In genomic region chr1:43582162-43582566, GRCh38 we compare ENCODE assay signal across 8 cellular contexts. TPM values are rescaled to one million over a fixed set of nuclear protein-coding genes. Genes with fewer than 3 reads are reported as not detected.
DNase-seq lines count a peak whose midpoint lies in the region; ATAC-seq and TF ChIP-seq lines count a peak whose summit lies in the region.

No MANE protein-coding gene starts in this region.

- DNase-seq in CD4-positive, CD25-positive, alpha-beta regulatory T cell: peak in 1 of 3 donors; percentile 25
- DNase-seq in NCI-H1694 (lab: John Stamatoyannopoulos, UW) (peak; percentile 95), foreskin fibroblast (peak; percentile 92 to 96)
- DNase-seq in activated CD8-positive, alpha-beta T cell treated with anti-CD3 and anti-CD28 coated beads, Interleukin-2, amount 10 ng/mL, durations not matched to agents 7 days and 5 days: peak; percentile 43
- peak; percentile 27 to 51 for DNase-seq in stimulated activated CD4-positive, alpha-beta T cell treated with anti-CD3 and anti-CD28 coated beads, Interleukin-15, amount 100 ng/mL, for 48 hours (ENCODE audit: low read depth in 2 of 2)
- no peak for DNase-seq in CD4-positive, alpha-beta memory T cell

- CTCF ChIA-PET in activated CD8-positive, alpha-beta T cell treated with anti-CD3 and anti-CD28 coated beads, Interleukin-2, amount 10 ng/mL, durations not matched to agents 7 days and 5 days (lab: Charles Lee): no interaction called here
- CTCF ChIA-PET in CD4-positive, alpha-beta memory T cell (lab: Charles Lee; ENCODE audit: partially characterized antibody): no interaction called here

- POLR2A ChIA-PET in activated CD8-positive, alpha-beta T cell treated with anti-CD3 and anti-CD28 coated beads, Interleukin-2, amount 10 ng/mL, durations not matched to agents 7 days and 5 days (lab: Charles Lee): interaction anchor here (1.1 kb wide), 1 partner anchor 68 kb away, joined by 3 read pairs; the partner anchor contains the start of gene KDM4A
- POLR2A ChIA-PET in CD4-positive, alpha-beta memory T cell (lab: Charles Lee; ENCODE audit: partially characterized antibody): no interaction called here

- H3K9me3 ChIP-seq in CD4-positive, CD25-positive, alpha-beta regulatory T cell (ENCODE audit: control insufficient read depth in 2 of 2, low read length in 2 of 2): no peaks in the 10 kb centered on the region
- no peaks in the 10 kb centered on the region for H3K9me3 ChIP-seq in CD4-positive, alpha-beta memory T cell (ENCODE audit: control insufficient read depth in 1 of 2, low read length in 2 of 2)

- H3K36me3 Mint-ChIP-seq in CD4-positive, CD25-positive, alpha-beta regulatory T cell: no peaks in the 10 kb centered on the region
- no peaks in the 10 kb centered on the region for H3K36me3 Mint-ChIP-seq in activated CD8-positive, alpha-beta T cell treated with anti-CD3 and anti-CD28 coated beads, Interleukin-2, amount 10 ng/mL, durations not matched to agents 7 days and 5 days (ENCODE audit: low read depth)
- no peaks in the 10 kb centered on the region for H3K36me3 Mint-ChIP-seq in CD4-positive, alpha-beta memory T cell

- H3K36me3 ChIP-seq in CD4-positive, CD25-positive, alpha-beta regulatory T cell (ENCODE audit: control insufficient read depth, insufficient read depth, low read length): no peaks in the 10 kb centered on the region
- H3K36me3 ChIP-seq in CD4-positive, alpha-beta memory T cell (ENCODE audit: insufficient read depth, low read length): no peaks in the 10 kb centered on the region

- no peaks in the 10 kb centered on the region for H3K27me3 ChIP-seq in CD4-positive, CD25-positive, alpha-beta regulatory T cell (ENCODE audit: control insufficient read depth, insufficient read depth, low read length)
- no peaks in the 10 kb centered on the region for H3K27me3 ChIP-seq in CD4-positive, alpha-beta memory T cell (ENCODE audit: insufficient read depth, low read length)

- H3K27me3 Mint-ChIP-seq in CD4-positive, CD25-positive, alpha-beta regulatory T cell: no peaks in the 10 kb centered on the region
- no peaks in the 10 kb centered on the region for H3K27me3 Mint-ChIP-seq in activated CD8-positive, alpha-beta T cell treated with anti-CD3 and anti-CD28 coated beads, Interleukin-2, amount 10 ng/mL, durations not matched to agents 7 days and 5 days (ENCODE audit: low read depth)
- no peaks in the 10 kb centered on the region for H3K27me3 Mint-ChIP-seq in CD4-positive, alpha-beta memory T cell

- H3K4me1 ChIP-seq in CD4-positive, CD25-positive, alpha-beta regulatory T cell (ENCODE audit: control insufficient read depth, insufficient read depth, low read length, poor library complexity, severe bottlenecking): no peaks in the 10 kb centered on the region
- H3K4me1 ChIP-seq in CD4-positive, alpha-beta memory T cell (ENCODE audit: insufficient read depth, low read length): no peaks in the 10 kb centered on the region

- H3K9me3 Mint-ChIP-seq in CD4-positive, CD25-positive, alpha-beta regulatory T cell: peaks cover 0 to 2% (median 0%) of the 10 kb centered on the region in 7 donors
- no peaks in the 10 kb centered on the region for H3K9me3 Mint-ChIP-seq in activated CD8-positive, alpha-beta T cell treated with anti-CD3 and anti-CD28 coated beads, Interleukin-2, amount 10 ng/mL, durations not matched to agents 7 days and 5 days (ENCODE audit: insufficient read depth)
- H3K9me3 Mint-ChIP-seq in CD4-positive, alpha-beta memory T cell: no peaks in the 10 kb centered on the region

- H3K4me3 Mint-ChIP-seq in CD4-positive, CD25-positive, alpha-beta regulatory T cell: no peak overlapping the region
- no peak overlapping the region for H3K4me3 Mint-ChIP-seq in activated CD8-positive, alpha-beta T cell treated with anti-CD3 and anti-CD28 coated beads, Interleukin-2, amount 10 ng/mL, durations not matched to agents 7 days and 5 days
- H3K4me3 Mint-ChIP-seq in CD4-positive, alpha-beta memory T cell: no peak overlapping the region

- TF ChIP-seq CTCF in foreskin fibroblast (IDR thresholded peaks at IDR 0.05; ENCODE audit: low read depth, low read length): no peak

- intact Hi-C loops in CD4-positive, alpha-beta memory T cell (cut with micrococcal nuclease): no loop called here

- no peak overlapping the region for H3K27ac Mint-ChIP-seq in CD4-positive, CD25-positive, alpha-beta regulatory T cell
- peak overlapping the region; percentile 50 for H3K27ac Mint-ChIP-seq in activated CD8-positive, alpha-beta T cell treated with anti-CD3 and anti-CD28 coated beads, Interleukin-2, amount 10 ng/mL, durations not matched to agents 7 days and 5 days
- peak overlapping the region in 1 of 7 donors; percentile 11 for H3K27ac Mint-ChIP-seq in CD4-positive, alpha-beta memory T cell

- H3K4me1 Mint-ChIP-seq in CD4-positive, CD25-positive, alpha-beta regulatory T cell: peaks cover 0 to 2% (median 0%) of the 10 kb centered on the region in 4 donors
- H3K4me1 Mint-ChIP-seq in activated CD8-positive, alpha-beta T cell treated with anti-CD3 and anti-CD28 coated beads, Interleukin-2, amount 10 ng/mL, durations not matched to agents 7 days and 5 days (ENCODE audit: low read depth): peaks cover 8% of the 10 kb centered on the region
- H3K4me1 Mint-ChIP-seq in CD4-positive, alpha-beta memory T cell: no peaks in the 10 kb centered on the region

- peak; percentile 52 to 53 for ATAC-seq in CD4-positive, CD25-positive, alpha-beta regulatory T cell (ENCODE audit: low read depth in 2 of 2)
- ATAC-seq in GM19452 (IDR thresholded peaks at IDR 0.05; ENCODE audit: unreplicated experiment) (peak; percentile 61), HG03342 (IDR thresholded peaks at IDR 0.05; ENCODE audit: unreplicated experiment) (no peak)
- ATAC-seq in activated CD8-positive, alpha-beta T cell treated with anti-CD3 and anti-CD28 coated beads, Interleukin-2, amount 10 ng/mL, durations not matched to agents 7 days and 5 days: peak; percentile 81

- H3K27ac ChIP-seq in CD4-positive, CD25-positive, alpha-beta regulatory T cell (ENCODE audit: insufficient read depth, low read length, poor library complexity, severe bottlenecking): no peak overlapping the region
- no peak overlapping the region for H3K27ac ChIP-seq in CD4-positive, alpha-beta memory T cell (ENCODE audit: low read depth, low read length)

- H3K4me3 ChIP-seq in CD4-positive, CD25-positive, alpha-beta regulatory T cell (ENCODE audit: low read depth, low read length): no peak overlapping the region
- no peak overlapping the region for H3K4me3 ChIP-seq in foreskin fibroblast (ENCODE audit: low read depth in 1 of 2, low read length in 2 of 2)
- H3K4me3 ChIP-seq in CD4-positive, alpha-beta memory T cell (ENCODE audit: low read length in 2 of 2): no peak overlapping the region

RNA-seq across cellular contexts. Expression of gene PTPRF, which starts 51.5 kb away (rescaled TPM):
- total RNA-seq in CD4-positive, CD25-positive, alpha-beta regulatory T cell: 0.22 TPM
- polyA plus RNA-seq in CD4-positive, CD25-positive, alpha-beta regulatory T cell: not detected
- total RNA-seq in activated CD8-positive, alpha-beta T cell treated with anti-CD3 and anti-CD28 coated beads, Interleukin-2, amount 10 ng/mL, durations not matched to agents 7 days and 5 days: under 1 TPM; 0.61 to 0.65 TPM
- not detected for total RNA-seq in CD4-positive, alpha-beta memory T cell
- not detected for polyA plus RNA-seq in CD4-positive, alpha-beta memory T cell

Comparison
In these comparisons a context has a peak if more than half of its experiments do, and no peak if none do; other contexts are left out.
1. DNase-seq: peak in NCI-H1694 (single experiment), activated CD8-positive, alpha-beta T cell treated with anti-CD3 and anti-CD28 coated beads, Interleukin-2, amount 10 ng/mL, durations not matched to agents 7 days and 5 days (single experiment), foreskin fibroblast (2 of 2) and stimulated activated CD4-positive, alpha-beta T cell treated with anti-CD3 and anti-CD28 coated beads, Interleukin-15, amount 100 ng/mL, for 48 hours (2 of 2); none in CD4-positive, alpha-beta memory T cell (0 of 5).